ENCODE assay signal across 11 cellular contexts in the genomic region with DNA sequence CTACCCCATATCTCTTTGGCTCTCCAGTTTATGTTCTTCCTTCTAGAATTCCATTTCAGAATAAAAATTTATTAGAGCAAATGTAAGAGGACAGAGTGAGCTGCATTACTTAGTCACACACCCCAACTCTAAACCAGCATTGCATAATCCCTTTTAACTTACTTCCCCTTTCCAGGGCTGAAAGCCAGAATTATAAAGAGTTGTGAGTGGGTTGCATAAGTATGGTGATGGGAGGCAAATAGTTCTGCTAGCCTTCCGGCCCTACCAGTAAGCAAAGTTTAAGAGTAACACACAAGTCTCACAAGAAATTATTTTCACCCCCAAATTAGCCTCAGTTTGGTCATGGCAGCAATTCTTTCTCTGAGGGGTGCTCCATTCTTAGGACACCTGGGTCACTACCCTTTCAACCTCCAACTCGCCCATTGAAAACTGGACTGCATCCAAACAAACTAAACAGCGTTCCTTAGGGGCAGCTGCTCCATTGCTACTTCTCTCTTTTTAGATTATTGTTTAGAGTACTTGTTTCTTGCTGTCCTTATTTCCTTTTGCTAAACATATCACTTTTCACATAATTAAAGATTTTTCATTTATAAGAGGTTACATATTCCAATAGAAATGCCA. TPM values are rescaled to one million over a fixed set of nuclear protein-coding genes. Genes with fewer than 3 reads are reported as not detected.
A peak's percentile ranks its signal among the peaks of the same experiment; 100 is the strongest.
DNase-seq lines count a peak whose midpoint lies in the region; ATAC-seq and TF ChIP-seq lines count a peak whose summit lies in the region.
"Had no signal": no experiment of that assay in that cellular context is flagged by ENCODE, and none has a peak within 500 bp of the region (broad histone marks: within the 10 kb centered on the region; RNA-seq: fewer than 3 reads in every experiment).

No MANE protein-coding gene starts in this region.

- no peaks in the 10 kb centered on the region for H3K79me2 ChIP-seq in mesendoderm (ENCODE audit: control insufficient read depth, insufficient read depth, low read length)
- H3K79me2 ChIP-seq: parathyroid adenoma had no signal

- H3K4me2 ChIP-seq in mesendoderm (ENCODE audit: low read length) = no peak overlapping the region

- WGBS in mesendoderm (ENCODE audit: extremely low coverage, insufficient coverage, low lambda C conversion rate) = no CpG with 5 or more reads among the region's 3 CpGs
- 17 to 24% methylated on average over 3 of the region's 3 CpGs for WGBS in aorta, 2 donors

- no peak overlapping the region for H2BK15ac ChIP-seq in mesendoderm (replicated peaks; ENCODE audit: low read depth)

- H3K36me3 ChIP-seq in mesendoderm (ENCODE audit: control insufficient read depth, insufficient read depth, low read length) = no peaks in the 10 kb centered on the region
- no peaks in the 10 kb centered on the region for H3K36me3 ChIP-seq in aorta (ENCODE audit: control insufficient read depth in 1 of 2, insufficient read depth in 2 of 2, low read length in 1 of 2)

- peak overlapping the region; percentile 76 for H4K8ac ChIP-seq in mesendoderm (ENCODE audit: low read depth, low read length)

- H3K4ac ChIP-seq in mesendoderm (ENCODE audit: low read depth, low read length) = no peak overlapping the region

- no peak overlapping the region for H3K23ac ChIP-seq in mesendoderm (ENCODE audit: low read length)

- H3K18ac ChIP-seq in mesendoderm (ENCODE audit: low read length) = no peak overlapping the region

- no peaks in the 10 kb centered on the region for H3K9me3 ChIP-seq in aorta (ENCODE audit: control insufficient read depth, low read length)

- H2BK120ac ChIP-seq in mesendoderm (ENCODE audit: low read depth, low read length) = no peak overlapping the region

- H3K4me3 ChIP-seq in coronary artery (peak overlapping the region; percentile 66), mesendoderm (ENCODE audit: low read length) (no peak overlapping the region), aorta (ENCODE audit: low read length in 2 of 2) (no peak overlapping the region)

- H2AK5ac ChIP-seq in mesendoderm (ENCODE audit: low read length) = no peak overlapping the region

- H3K4me1 ChIP-seq in mesendoderm (ENCODE audit: control insufficient read depth, low read depth, low read length) (no peaks in the 10 kb centered on the region), aorta (ENCODE audit: control insufficient read depth in 1 of 2, insufficient read depth in 2 of 2, low read length in 2 of 2) (peaks cover 0 to 3% of the 10 kb centered on the region in 2 donors)
- H3K4me1 ChIP-seq: parathyroid adenoma had no signal

- no peak for TF ChIP-seq CTCF in coronary artery (IDR thresholded peaks at IDR 0.05)

- DNase-seq in Right ventricle myocardium inferior (ENCODE audit: missing footprints) (no peak), cardiac septum (ENCODE audit: low spot score) (no peak), coronary artery (ENCODE audit: low spot score) (no peak), mesendoderm (peak; percentile 10), aorta (no peak), NCI-H748 (lab: John Stamatoyannopoulos, UW; ENCODE audit: unreplicated experiment) (no peak)
- no peak for DNase-seq in stimulated activated CD4-positive, alpha-beta T cell treated with anti-CD3 and anti-CD28 coated beads, Interleukin-2, amount 100 ng/mL, for 48 hours
- DNase-seq: 8988T had no signal

- no peak overlapping the region for H3K56ac ChIP-seq in mesendoderm (ENCODE audit: low read length)

- H4K5ac ChIP-seq in mesendoderm (ENCODE audit: low read length) = no peak overlapping the region

- H3K27me3 ChIP-seq in mesendoderm (ENCODE audit: insufficient read depth, low read length, poor library complexity) (no peaks in the 10 kb centered on the region), aorta (ENCODE audit: control insufficient read depth in 1 of 2, insufficient read depth in 2 of 2, low read length in 1 of 2) (no peaks in the 10 kb centered on the region)

- H2BK5ac ChIP-seq in mesendoderm (ENCODE audit: low read length) = no peak overlapping the region

- no peak overlapping the region for H3K9ac ChIP-seq in mesendoderm (ENCODE audit: low read length)
- H3K9ac ChIP-seq: parathyroid adenoma had no signal

- intact Hi-C loops in Right ventricle myocardium inferior (cut with DNase I) (no loop called here), cardiac septum (cut with DNase I) (no loop called here), aorta (cut with DNase I) (no loop called here)

- no peaks in the 10 kb centered on the region for H3K79me1 ChIP-seq in mesendoderm (ENCODE audit: low read length)

- ATAC-seq in Right ventricle myocardium inferior = peak; percentile 83
- peak; percentile 82 for ATAC-seq in aorta (ENCODE audit: low FRiP score)
- ATAC-seq in HG03095 (IDR thresholded peaks at IDR 0.05; ENCODE audit: unreplicated experiment) = no peak

- peak overlapping the region; percentile 39 to 69 for H3K27ac ChIP-seq in coronary artery
- no peak overlapping the region for H3K27ac ChIP-seq in mesendoderm (ENCODE audit: low read depth, low read length)
- H3K27ac ChIP-seq in aorta (ENCODE audit: low read depth in 1 of 2, low read length in 2 of 2) = no peak overlapping the region
- H3K27ac ChIP-seq: epithelial cell of prostate, parathyroid adenoma had no signal

RNA-seq across cellular contexts. Expression of a gene that starts 1.6 kb away (rescaled TPM):
- total RNA-seq in Right ventricle myocardium inferior (3.2 TPM), cardiac septum (0.51 TPM), aorta (1 to 10 TPM; 1.9 to 6.2 TPM)
- polyA plus RNA-seq in mesendoderm (2013, experiment 1 of 2) = 4.3 TPM
- 5.0 TPM for polyA plus RNA-seq in mesendoderm (2013, experiment 2 of 2)
- 1 to 10 TPM in 1 of 2 donors, under 1 TPM in 1; 0.63 to 4.2 TPM for polyA plus RNA-seq in aorta

Comparison
In these comparisons a context has a peak if more than half of its experiments do, and no peak if none do; other contexts are left out.
1. H3K27ac ChIP-seq: peak in coronary artery (2 of 2); none in mesendoderm (single experiment) and aorta (0 of 2).